Comparison of ENCODE assay signal across 14 cellular contexts in the genomic region with DNA sequence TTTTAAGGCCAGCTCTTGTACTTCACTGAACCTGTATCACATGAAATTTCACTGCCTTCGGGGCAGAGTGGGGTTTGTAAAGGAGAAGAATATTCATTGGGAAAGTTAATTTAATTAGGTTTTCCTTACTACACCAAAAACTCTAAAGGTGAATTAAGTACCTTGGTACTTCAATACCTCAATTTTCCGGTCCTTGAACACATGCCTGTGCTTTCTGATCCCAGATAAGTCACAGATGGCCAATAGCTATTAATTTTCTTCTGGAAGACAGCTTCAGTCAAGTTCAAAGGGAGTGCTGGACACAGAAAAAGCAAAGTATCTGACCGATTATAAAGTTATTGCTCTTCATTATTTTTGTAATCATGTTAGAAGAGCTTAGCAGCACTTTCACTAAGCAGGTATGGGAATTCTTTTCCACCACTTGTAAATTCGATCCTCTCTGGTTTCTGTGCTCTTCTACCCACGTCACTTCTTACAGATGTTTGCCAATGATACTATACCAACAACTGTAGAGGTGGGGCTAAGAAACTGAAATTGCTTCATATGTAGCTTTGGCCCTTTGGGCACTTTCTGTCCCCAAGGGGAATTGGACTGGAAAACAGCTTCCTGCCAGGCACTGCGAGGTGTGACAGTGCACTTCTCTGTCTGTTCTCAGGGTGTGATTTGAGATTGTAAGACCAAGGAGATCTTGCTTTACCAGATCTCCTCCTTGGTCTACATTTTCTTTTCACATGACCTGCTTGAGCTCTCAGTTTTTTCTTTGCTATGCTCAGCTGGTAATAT.
DNase-seq lines count a peak whose midpoint lies in the region; ATAC-seq and TF ChIP-seq lines count a peak whose summit lies in the region.
"Had no signal": no experiment of that assay in that cellular context is flagged by ENCODE, and none has a peak within 500 bp of the region (broad histone marks: within the 10 kb centered on the region; RNA-seq: fewer than 3 reads in every experiment).

No MANE protein-coding gene starts in this region.

- H3K36me3 ChIP-seq in mucosa of rectum (ENCODE audit: control insufficient read depth in 2 of 2, insufficient read depth in 2 of 2, low read length in 2 of 2) = no peaks in the 10 kb centered on the region
- H3K36me3 ChIP-seq: gastroesophageal sphincter had no signal

- H3K4me1 ChIP-seq in mucosa of rectum (ENCODE audit: control insufficient read depth in 2 of 2, insufficient read depth in 2 of 2, low read length in 2 of 2) = peaks cover 7 to 22% of the 10 kb centered on the region in 2 donors

- H3K9me3 ChIP-seq in mucosa of rectum (ENCODE audit: control insufficient read depth in 2 of 2, low read length in 2 of 2) = no peaks in the 10 kb centered on the region
- H3K9me3 ChIP-seq: gastroesophageal sphincter had no signal

- no peaks in the 10 kb centered on the region for H3K9me3 Mint-ChIP-seq in nephron progenitor cell
- H3K9me3 Mint-ChIP-seq: activated CD4-positive, alpha-beta memory T cell treated with anti-CD3 and anti-CD28 coated beads for 36 hours; activated naive CD4-positive, alpha-beta T cell treated with anti-CD3 and anti-CD28 coated beads, Interleukin-2, amount 50 U/mL, for 24 hours; CD4-positive, alpha-beta memory T cell had no signal

- H3K27me3 Mint-ChIP-seq in nephron progenitor cell (ENCODE audit: low read depth, poor library complexity) = peaks cover 9% of the 10 kb centered on the region

- no peak overlapping the region for H3K9ac ChIP-seq in mucosa of rectum (ENCODE audit: low read depth in 1 of 2, low read length in 2 of 2)

- ATAC-seq in GM18868 (IDR thresholded peaks at IDR 0.05; ENCODE audit: unreplicated experiment) (peak; percentile 63), GM21825 (IDR thresholded peaks at IDR 0.05; ENCODE audit: unreplicated experiment) (peak; percentile 77), HG03575 (IDR thresholded peaks at IDR 0.05; ENCODE audit: extremely low read depth, insufficient number of reproducible peaks, low FRiP score, unreplicated experiment) (peak; percentile 41), GM19035 (IDR thresholded peaks at IDR 0.05; ENCODE audit: unreplicated experiment) (no peak)
- ATAC-seq: gastroesophageal sphincter had no signal

- H3K4me3 ChIP-seq in mucosa of rectum (ENCODE audit: low read length in 2 of 2) (no peak overlapping the region), dorsolateral prefrontal cortex (no peak overlapping the region)
- H3K4me3 ChIP-seq: gastroesophageal sphincter, lung had no signal

- H3K27ac ChIP-seq in mucosa of rectum (ENCODE audit: low read depth in 2 of 2, low read length in 2 of 2) (peak overlapping the region; percentile 26 to 60), dorsolateral prefrontal cortex (no peak overlapping the region)
- H3K27ac ChIP-seq: gastroesophageal sphincter had no signal

- intact Hi-C loops in posterior cingulate gyrus (cut with DNase I) (no loop called here), dorsolateral prefrontal cortex (cut with DNase I) (no loop called here)

- H3K36me3 Mint-ChIP-seq in nephron progenitor cell (ENCODE audit: low read depth) = no peaks in the 10 kb centered on the region
- H3K36me3 Mint-ChIP-seq: activated CD4-positive, alpha-beta memory T cell treated with anti-CD3 and anti-CD28 coated beads for 36 hours; activated naive CD4-positive, alpha-beta T cell treated with anti-CD3 and anti-CD28 coated beads, Interleukin-2, amount 50 U/mL, for 24 hours; CD4-positive, alpha-beta memory T cell had no signal

- TF ChIP-seq CTCF in nephron progenitor cell (IDR thresholded peaks at IDR 0.05) (no peak), dorsolateral prefrontal cortex (IDR thresholded peaks at IDR 0.05 in 54 of 56, conservative IDR thresholded peaks at IDR 0.05 in 2 of 56; ENCODE audit: low read depth in 1 of 56, partially characterized antibody in 56 of 56) (no peak)

- H3K27me3 ChIP-seq in mucosa of rectum (ENCODE audit: control insufficient read depth in 2 of 2, insufficient read depth in 2 of 2, low read length in 2 of 2) (no peaks in the 10 kb centered on the region), dorsolateral prefrontal cortex (no peaks in the 10 kb centered on the region)
- H3K27me3 ChIP-seq: gastroesophageal sphincter had no signal

- H3K4me3 Mint-ChIP-seq in nephron progenitor cell = no peak overlapping the region
- H3K4me3 Mint-ChIP-seq: activated CD4-positive, alpha-beta memory T cell treated with anti-CD3 and anti-CD28 coated beads for 36 hours; activated naive CD4-positive, alpha-beta T cell treated with anti-CD3 and anti-CD28 coated beads, Interleukin-2, amount 50 U/mL, for 24 hours; CD4-positive, alpha-beta memory T cell had no signal

- peaks cover 7% of the 10 kb centered on the region for H3K4me1 Mint-ChIP-seq in nephron progenitor cell
- H3K4me1 Mint-ChIP-seq: activated naive CD4-positive, alpha-beta T cell treated with anti-CD3 and anti-CD28 coated beads, Interleukin-2, amount 50 U/mL, for 24 hours; CD4-positive, alpha-beta memory T cell had no signal

- H3K27ac Mint-ChIP-seq in nephron progenitor cell = no peak overlapping the region
- H3K27ac Mint-ChIP-seq: activated CD4-positive, alpha-beta memory T cell treated with anti-CD3 and anti-CD28 coated beads for 36 hours; activated naive CD4-positive, alpha-beta T cell treated with anti-CD3 and anti-CD28 coated beads, Interleukin-2, amount 50 U/mL, for 24 hours; CD4-positive, alpha-beta memory T cell had no signal

- DNase-seq in posterior cingulate gyrus = no peak
- no peak for DNase-seq in nephron progenitor cell
- no peak for DNase-seq in dorsolateral prefrontal cortex
- DNase-seq: activated CD4-positive, alpha-beta memory T cell treated with anti-CD3 and anti-CD28 coated beads for 36 hours; CD4-positive, alpha-beta memory T cell; NCI-H774 had no signal

Comparison
In these comparisons a context has a peak if more than half of its experiments do, and no peak if none do; other contexts are left out.
1. H3K27ac ChIP-seq: peak in mucosa of rectum (2 of 2); none in dorsolateral prefrontal cortex (0 of 59).